ENCODE assay signal across 15 cellular contexts in genomic region chr12:3744216-3744883, GRCh38. TPM values are rescaled to one million over a fixed set of nuclear protein-coding genes. Genes with fewer than 3 reads are reported as not detected.
DNase-seq lines count a peak whose midpoint lies in the region; ATAC-seq and TF ChIP-seq lines count a peak whose summit lies in the region.
"Had no signal": no experiment of that assay in that cellular context is flagged by ENCODE, and none has a peak within 500 bp of the region (broad histone marks: within the 10 kb centered on the region; RNA-seq: fewer than 3 reads in every experiment).

No MANE protein-coding gene starts in this region.

- H3K9me3 ChIP-seq in cardiac muscle cell (ENCODE audit: low read depth), result no peaks in the 10 kb centered on the region
- no peaks in the 10 kb centered on the region for H3K9me3 ChIP-seq in sigmoid colon

- H3K4me1 Mint-ChIP-seq in activated CD4-positive, alpha-beta memory T cell treated with anti-CD3 and anti-CD28 coated beads for 36 hours (ENCODE audit: low read depth), result peaks cover 43% of the 10 kb centered on the region
- no peaks in the 10 kb centered on the region for H3K4me1 Mint-ChIP-seq in Calu3 (ENCODE audit: low read depth, unreplicated experiment)

- H3K4me3 ChIP-seq in AG10803 (ENCODE audit: low read length) (no peak overlapping the region), cardiac muscle cell (no peak overlapping the region), sigmoid colon (no peak overlapping the region)
- H3K4me3 ChIP-seq: dorsolateral prefrontal cortex had no signal

- no peak for DNase-seq in AG10803 (ENCODE audit: low read depth)
- no peak for DNase-seq in activated CD4-positive, alpha-beta memory T cell treated with anti-CD3 and anti-CD28 coated beads for 36 hours
- DNase-seq in cardiac muscle cell (ENCODE audit: low read depth in 1 of 2, low spot score in 1 of 2), result no peak
- DNase-seq in sigmoid colon, result no peak
- no peak for DNase-seq in Calu3
- no peak for DNase-seq in stimulated activated CD4-positive, alpha-beta T cell treated with anti-CD3 and anti-CD28 coated beads, Interleukin-15, amount 100 ng/mL, for 24 hours
- DNase-seq: AML-193; dorsolateral prefrontal cortex; EL; NCI-H1048; NCI-H345; OCI-M1; stimulated activated naive B cell treated with anti-CD40 and anti-IgM and Interleukin-4, amounts not matched to agents 10 μg/mL and 1 μg/mL and 100 μg/mL, for 72 hours had no signal

- H3K4me3 Mint-ChIP-seq in activated CD4-positive, alpha-beta memory T cell treated with anti-CD3 and anti-CD28 coated beads for 36 hours, result no peak overlapping the region
- no peak overlapping the region for H3K4me3 Mint-ChIP-seq in Calu3 (ENCODE audit: low read depth, unreplicated experiment)
- H3K4me3 Mint-ChIP-seq: stimulated activated naive B cell treated with anti-CD40 and anti-IgM and Interleukin-4, amounts not matched to agents 10 μg/mL and 1 μg/mL and 100 μg/mL, for 72 hours had no signal

- CTCF ChIA-PET in activated CD4-positive, alpha-beta memory T cell treated with anti-CD3 and anti-CD28 coated beads for 36 hours (lab: Charles Lee), result interaction anchor here (0.5 to 1.6 kb wide), 5 partner anchors 9 to 131 kb away, joined by 3 to 7 read pairs (median 4); partner anchors contain the start of gene CRACR2A
- CTCF ChIA-PET in Calu3 (lab: Charles Lee), result interaction anchor here (1.5 kb wide), 1 partner anchor 33 kb away, joined by 4 read pairs; no protein-coding TSS in a partner anchor

- H3K27me3 Mint-ChIP-seq in activated CD4-positive, alpha-beta memory T cell treated with anti-CD3 and anti-CD28 coated beads for 36 hours, result no peaks in the 10 kb centered on the region
- no peaks in the 10 kb centered on the region for H3K27me3 Mint-ChIP-seq in Calu3 (ENCODE audit: unreplicated experiment)
- H3K27me3 Mint-ChIP-seq: stimulated activated naive B cell treated with anti-CD40 and anti-IgM and Interleukin-4, amounts not matched to agents 10 μg/mL and 1 μg/mL and 100 μg/mL, for 72 hours had no signal

- no peak for TF ChIP-seq EP300 in sigmoid colon (IDR thresholded peaks at IDR 0.05)

- no peaks in the 10 kb centered on the region for H3K36me3 ChIP-seq in cardiac muscle cell
- H3K36me3 ChIP-seq in sigmoid colon, result no peaks in the 10 kb centered on the region

- ATAC-seq in GM21737 (IDR thresholded peaks at IDR 0.05; ENCODE audit: unreplicated experiment), result peak; percentile 10
- ATAC-seq in HG02798 (IDR thresholded peaks at IDR 0.05; ENCODE audit: poor library complexity, unreplicated experiment), result no peak
- ATAC-seq: stimulated activated naive B cell treated with anti-CD40 and anti-IgM and Interleukin-4, amounts not matched to agents 10 μg/mL and 1 μg/mL and 100 μg/mL, for 72 hours had no signal

- H3K27me3 ChIP-seq in cardiac muscle cell, result peaks cover 1% of the 10 kb centered on the region
- H3K27me3 ChIP-seq in sigmoid colon, result no peaks in the 10 kb centered on the region
- H3K27me3 ChIP-seq: dorsolateral prefrontal cortex had no signal

- peaks cover 23% of the 10 kb centered on the region for H3K36me3 Mint-ChIP-seq in activated CD4-positive, alpha-beta memory T cell treated with anti-CD3 and anti-CD28 coated beads for 36 hours
- H3K36me3 Mint-ChIP-seq in Calu3 (ENCODE audit: insufficient read depth, unreplicated experiment), result no peaks in the 10 kb centered on the region

- TF ChIP-seq CTCF in AG10803 (conservative IDR thresholded peaks at IDR 0.05; ENCODE audit: low read length) (0 out of 2 replicates have a peak, but pooled peaks have one; percentile 2), cardiac muscle cell (IDR thresholded peaks at IDR 0.05; ENCODE audit: low read depth, low read length) (peak; percentile 10), sigmoid colon (IDR thresholded peaks at IDR 0.05) (no peak), Calu3 (IDR thresholded peaks at IDR 0.05; ENCODE audit: unreplicated experiment) (no peak)

- H3K4me1 ChIP-seq in cardiac muscle cell (ENCODE audit: low read depth), result no peaks in the 10 kb centered on the region
- no peaks in the 10 kb centered on the region for H3K4me1 ChIP-seq in sigmoid colon

- H3K27ac Mint-ChIP-seq in activated CD4-positive, alpha-beta memory T cell treated with anti-CD3 and anti-CD28 coated beads for 36 hours, result peak overlapping the region; percentile 24
- no peak overlapping the region for H3K27ac Mint-ChIP-seq in Calu3 (ENCODE audit: unreplicated experiment)
- H3K27ac Mint-ChIP-seq: stimulated activated naive B cell treated with anti-CD40 and anti-IgM and Interleukin-4, amounts not matched to agents 10 μg/mL and 1 μg/mL and 100 μg/mL, for 72 hours had no signal

- no TSS peak for BruUV-seq in Calu3 (replicated peaks; lab: Mats Ljungman, UMichigan)

- 71 to 77% methylated on average over 6 of the region's 6 CpGs for WGBS in sigmoid colon, 2 donors

- H3K9me3 Mint-ChIP-seq in activated CD4-positive, alpha-beta memory T cell treated with anti-CD3 and anti-CD28 coated beads for 36 hours, result peaks cover 4% of the 10 kb centered on the region
- no peaks in the 10 kb centered on the region for H3K9me3 Mint-ChIP-seq in Calu3 (ENCODE audit: low read depth, unreplicated experiment)
- H3K9me3 Mint-ChIP-seq: stimulated activated naive B cell treated with anti-CD40 and anti-IgM and Interleukin-4, amounts not matched to agents 10 μg/mL and 1 μg/mL and 100 μg/mL, for 72 hours had no signal

- no peak overlapping the region for H3K27ac ChIP-seq in cardiac muscle cell
- H3K27ac ChIP-seq in sigmoid colon, result no peak overlapping the region
- H3K27ac ChIP-seq: dorsolateral prefrontal cortex had no signal

- no peak for TF ChIP-seq POLR2A in sigmoid colon (IDR thresholded peaks at IDR 0.05)

- POLR2A ChIA-PET in activated CD4-positive, alpha-beta memory T cell treated with anti-CD3 and anti-CD28 coated beads for 36 hours (lab: Charles Lee), result interaction anchor here (0.9 to 1.4 kb wide), 2 partner anchors 8 to 15 kb away, joined by 5 to 8 read pairs; partner anchors contain the start of gene CRACR2A

- intact Hi-C loops in activated CD4-positive, alpha-beta memory T cell treated with anti-CD3 and anti-CD28 coated beads for 36 hours (cut with micrococcal nuclease), result loop anchor here (1.0 kb wide), 2 partner anchors 8 to 16 kb away; no protein-coding TSS in a partner anchor
- intact Hi-C loops in sigmoid colon (cut with DNase I), result no loop called here
- intact Hi-C loops in Calu3 (cut with micrococcal nuclease; ENCODE audit: unreplicated experiment), result no loop called here

RNA-seq across cellular contexts. Expression of gene CRACR2A, which starts 8.6 kb away (rescaled TPM):
- total RNA-seq in activated CD4-positive, alpha-beta memory T cell treated with anti-CD3 and anti-CD28 coated beads for 36 hours, result 10 to 100 TPM; 15.8 to 19.1 TPM
- total RNA-seq in cardiac muscle cell (1.3 TPM in 1 of 2 replicates, not detected in the other), sigmoid colon (1 to 10 TPM; 1.1 to 4.2 (median 2.0) TPM), Calu3 (2022) (9.5 and 11.1 TPM in 2 replicates)
- polyA plus RNA-seq in cardiac muscle cell (1.0 TPM in 1 of 2 replicates, not detected in the other), sigmoid colon (10 to 100 TPM; 11.4 to 29.6 (median 11.8) TPM)

Comparison
In these comparisons a context has a peak if more than half of its experiments do, and no peak if none do; other contexts are left out.
1. CTCF ChIP-seq: peak in AG10803 (single experiment) and cardiac muscle cell (single experiment); none in sigmoid colon (0 of 4) and Calu3 (single experiment).